ENCODE assay signal across 10 cellular contexts in the genomic region with DNA sequence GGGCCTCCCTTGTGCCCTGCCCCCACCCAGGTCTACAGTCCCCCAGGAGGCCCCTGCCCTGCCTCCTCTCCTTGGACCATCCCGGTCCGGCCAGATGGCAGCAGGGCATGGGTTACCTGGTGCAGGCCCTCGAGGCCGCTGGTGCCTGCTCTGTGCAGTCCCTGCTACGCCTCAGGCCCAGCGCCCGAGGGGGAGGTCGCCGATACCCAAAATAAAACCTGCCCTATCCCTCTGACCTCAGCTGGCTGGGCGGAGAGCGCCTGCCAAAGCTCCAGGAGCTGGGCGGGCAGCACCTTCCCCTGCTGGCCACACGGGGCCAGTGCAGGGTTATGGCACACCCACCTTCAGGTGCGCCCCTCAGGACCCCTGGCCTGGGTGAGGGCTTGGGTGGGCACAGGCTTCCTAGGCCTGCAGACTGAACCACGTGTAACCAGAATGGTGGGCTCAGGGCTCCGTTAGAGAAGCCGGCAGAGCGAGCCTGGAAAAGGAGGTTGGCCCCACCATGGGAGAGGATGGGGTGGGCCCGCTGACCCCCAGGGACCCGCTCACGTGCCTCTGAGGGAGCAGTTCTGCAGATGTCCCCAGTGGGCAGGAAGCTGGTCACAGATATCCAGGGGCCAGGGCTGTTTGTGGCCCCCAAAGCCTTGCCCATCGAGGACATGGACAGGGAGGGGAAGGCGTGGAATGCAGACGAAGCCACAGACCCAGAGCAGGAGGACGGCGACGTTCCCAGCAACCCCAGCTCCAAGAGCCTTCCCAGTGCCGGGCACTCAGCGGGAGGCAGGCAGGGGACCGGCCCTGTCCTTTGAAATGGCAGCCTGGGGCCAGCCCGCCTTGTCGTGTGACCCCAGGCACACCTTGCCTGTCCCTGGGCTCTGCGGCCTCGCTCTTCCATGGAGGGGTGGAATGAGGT. TPM values are rescaled to one million over a fixed set of nuclear protein-coding genes. Genes with fewer than 3 reads are reported as not detected.
A peak's percentile ranks its signal among the peaks of the same experiment; 100 is the strongest.
DNase-seq lines count a peak whose midpoint lies in the region; ATAC-seq and TF ChIP-seq lines count a peak whose summit lies in the region.
"Had no signal": no experiment of that assay in that cellular context is flagged by ENCODE, and none has a peak within 500 bp of the region (broad histone marks: within the 10 kb centered on the region; RNA-seq: fewer than 3 reads in every experiment).

No MANE protein-coding gene starts in this region.

- H3K27me3 Mint-ChIP-seq in endodermal cell (ENCODE audit: insufficient read depth), result peaks cover 2% of the 10 kb centered on the region
- H3K27me3 Mint-ChIP-seq in naive thymus-derived CD8-positive, alpha-beta T cell, result peaks cover 1 to 15% (median 5%) of the 10 kb centered on the region in 5 donors

- H3K4me1 ChIP-seq in endodermal cell (ENCODE audit: control insufficient read depth, insufficient read depth, low read length), result no peaks in the 10 kb centered on the region

- peak; percentile 29 to 46 for ATAC-seq in naive thymus-derived CD8-positive, alpha-beta T cell
- ATAC-seq in GM18502 (IDR thresholded peaks at IDR 0.05; ENCODE audit: poor library complexity, unreplicated experiment) (no peak), HG03280 (IDR thresholded peaks at IDR 0.05; ENCODE audit: unreplicated experiment) (no peak)

- H3K4me1 Mint-ChIP-seq in endodermal cell, result no peaks in the 10 kb centered on the region
- H3K4me1 Mint-ChIP-seq in naive thymus-derived CD8-positive, alpha-beta T cell, result peaks cover 16 to 47% (median 28%) of the 10 kb centered on the region in 4 donors

- no peak for DNase-seq in AG10803 (ENCODE audit: low read depth)
- no peak for DNase-seq in HFF-Myc (ENCODE audit: extremely low read depth, low read depth)
- DNase-seq in endodermal cell, result peak; percentile 76
- peak in 2 of 10 donors; percentile 8 to 23 for DNase-seq in naive thymus-derived CD8-positive, alpha-beta T cell
- no peak for DNase-seq in OCI-M1 (lab: John Stamatoyannopoulos, UW)
- no peak for DNase-seq in KG1 (lab: John Stamatoyannopoulos, UW)
- DNase-seq: activated naive CD4-positive, alpha-beta T cell treated with anti-CD3 and anti-CD28 coated beads, Interleukin-2, amount 10 ng/mL, durations not matched to agents 7 days and 5 days; stimulated activated CD4-positive, alpha-beta T cell treated with anti-CD3 and anti-CD28 coated beads, Interleukin-4, amount 100 ng/mL, for 24 hours had no signal

- H3K9me3 Mint-ChIP-seq in endodermal cell, result peaks cover 5% of the 10 kb centered on the region
- no peaks in the 10 kb centered on the region for H3K9me3 Mint-ChIP-seq in naive thymus-derived CD8-positive, alpha-beta T cell

- H3K27ac ChIP-seq in endodermal cell (ENCODE audit: low read depth, low read length), result no peak overlapping the region

- H3K36me3 Mint-ChIP-seq in endodermal cell (ENCODE audit: low read depth), result no peaks in the 10 kb centered on the region
- no peaks in the 10 kb centered on the region for H3K36me3 Mint-ChIP-seq in naive thymus-derived CD8-positive, alpha-beta T cell
- H3K36me3 Mint-ChIP-seq: activated naive CD4-positive, alpha-beta T cell treated with anti-CD3 and anti-CD28 coated beads, Interleukin-2, amount 10 ng/mL, durations not matched to agents 7 days and 5 days had no signal

- H3K9ac ChIP-seq in endodermal cell (ENCODE audit: extremely low read depth, low read length, poor library complexity, severe bottlenecking), result no peak overlapping the region

- 84% methylated on average over 13 to 34 of the region's 34 CpGs for WGBS in endodermal cell (ENCODE audit: insufficient coverage in 1 of 2, insufficient read length in 1 of 2), 2 experiments

- H3K4me3 ChIP-seq in AG10803 (ENCODE audit: low read length) (no peak overlapping the region), HFF-Myc (replicated peaks; ENCODE audit: low read depth, low read length) (no peak overlapping the region), endodermal cell (ENCODE audit: low read length) (no peak overlapping the region)

- POLR2A ChIA-PET in naive thymus-derived CD8-positive, alpha-beta T cell (lab: Charles Lee), result interaction anchor here (1.1 to 9.4 kb wide), 5 partner anchors 27 to 67 kb away, joined by 4 to 109 read pairs (median 7); partner anchors contain the start of genes LSP1 and PRR33

- H3K36me3 ChIP-seq in endodermal cell (ENCODE audit: control insufficient read depth, insufficient read depth, low read length), result no peaks in the 10 kb centered on the region

- no peaks in the 10 kb centered on the region for H3K9me3 ChIP-seq in endodermal cell (ENCODE audit: control insufficient read depth, low read length)

- no peaks in the 10 kb centered on the region for H3K27me3 ChIP-seq in endodermal cell (ENCODE audit: control insufficient read depth, insufficient read depth, low read length, poor library complexity, severe bottlenecking)

- H3K4me3 Mint-ChIP-seq in endodermal cell, result no peak overlapping the region
- H3K4me3 Mint-ChIP-seq in naive thymus-derived CD8-positive, alpha-beta T cell, result peak overlapping the region in 1 of 10 donors; percentile 34
- H3K4me3 Mint-ChIP-seq: activated naive CD4-positive, alpha-beta T cell treated with anti-CD3 and anti-CD28 coated beads, Interleukin-2, amount 10 ng/mL, durations not matched to agents 7 days and 5 days had no signal

- 0 out of 2 replicates have a peak, but pooled peaks have one; percentile 18 for TF ChIP-seq CTCF in AG10803 (conservative IDR thresholded peaks at IDR 0.05; ENCODE audit: low read length)
- peak; percentile 29 for TF ChIP-seq CTCF in HFF-Myc (IDR thresholded peaks at IDR 0.05; ENCODE audit: low read depth, low read length, missing control alignments)
- TF ChIP-seq CTCF in endodermal cell (conservative IDR thresholded peaks at IDR 0.05), result peak; percentile 76

- no peak overlapping the region for H3K27ac Mint-ChIP-seq in endodermal cell
- H3K27ac Mint-ChIP-seq in naive thymus-derived CD8-positive, alpha-beta T cell, result no peak overlapping the region

RNA-seq across cellular contexts. Expression of gene TNNT3, which starts 1.7 kb away (rescaled TPM):
- not detected for total RNA-seq in endodermal cell
- polyA plus RNA-seq in endodermal cell (2013, experiment 1 of 2), result 0.36 TPM
- not detected for polyA plus RNA-seq in endodermal cell (2013, experiment 2 of 2)
- total RNA-seq in naive thymus-derived CD8-positive, alpha-beta T cell, result 10 to 100 TPM; 28.0 to 29.7 TPM
- under 1 TPM in 1 of 3 donors, not detected in 2; 0.39 TPM for polyA plus RNA-seq in naive thymus-derived CD8-positive, alpha-beta T cell

RNA-seq across cellular contexts. Expression of gene PRR33, which starts 26.1 kb away (rescaled TPM):
- total RNA-seq in endodermal cell, result not detected
- polyA plus RNA-seq in endodermal cell (2013, experiment 1 of 2), result not detected
- polyA plus RNA-seq in endodermal cell (2013, experiment 2 of 2), result not detected
- total RNA-seq in naive thymus-derived CD8-positive, alpha-beta T cell, result not detected
- polyA plus RNA-seq in naive thymus-derived CD8-positive, alpha-beta T cell, result under 1 TPM; 0.06 to 0.15 (median 0.08) TPM

RNA-seq across cellular contexts. Expression of gene MRPL23, which starts 29.4 kb away (rescaled TPM):
- 100 to 1,000 TPM in 1 of 2 donors, 10 to 100 TPM in 1; 69.9 to 109 TPM for total RNA-seq in endodermal cell
- polyA plus RNA-seq in endodermal cell (2013, experiment 1 of 2), result 101 TPM
- polyA plus RNA-seq in endodermal cell (2013, experiment 2 of 2), result 99.7 TPM
- 10 to 100 TPM; 49.0 to 50.7 TPM for total RNA-seq in naive thymus-derived CD8-positive, alpha-beta T cell
- polyA plus RNA-seq in naive thymus-derived CD8-positive, alpha-beta T cell, result 10 to 100 TPM; 22.3 to 48.8 (median 29.3) TPM

Comparison
In these comparisons a context has a peak if more than half of its experiments do, and no peak if none do; other contexts are left out.
1. CTCF ChIP-seq: peak in every context shown above with its lines; median percentile 76 in endodermal cell; 29 in HFF-Myc; 18 in AG10803.
2. ATAC-seq: peak in naive thymus-derived CD8-positive, alpha-beta T cell (2 of 2); none in GM18502 (single experiment) and HG03280 (single experiment).
3. RNA of gene TNNT3, which starts 1.7 kb away (total RNA-seq): 28.0 to 29.7 TPM in naive thymus-derived CD8-positive, alpha-beta T cell; not detected in endodermal cell; every median in the first group is over 10 times any median in the second.